1 cellular context compared by ENCODE assay signal in the genomic region with DNA sequence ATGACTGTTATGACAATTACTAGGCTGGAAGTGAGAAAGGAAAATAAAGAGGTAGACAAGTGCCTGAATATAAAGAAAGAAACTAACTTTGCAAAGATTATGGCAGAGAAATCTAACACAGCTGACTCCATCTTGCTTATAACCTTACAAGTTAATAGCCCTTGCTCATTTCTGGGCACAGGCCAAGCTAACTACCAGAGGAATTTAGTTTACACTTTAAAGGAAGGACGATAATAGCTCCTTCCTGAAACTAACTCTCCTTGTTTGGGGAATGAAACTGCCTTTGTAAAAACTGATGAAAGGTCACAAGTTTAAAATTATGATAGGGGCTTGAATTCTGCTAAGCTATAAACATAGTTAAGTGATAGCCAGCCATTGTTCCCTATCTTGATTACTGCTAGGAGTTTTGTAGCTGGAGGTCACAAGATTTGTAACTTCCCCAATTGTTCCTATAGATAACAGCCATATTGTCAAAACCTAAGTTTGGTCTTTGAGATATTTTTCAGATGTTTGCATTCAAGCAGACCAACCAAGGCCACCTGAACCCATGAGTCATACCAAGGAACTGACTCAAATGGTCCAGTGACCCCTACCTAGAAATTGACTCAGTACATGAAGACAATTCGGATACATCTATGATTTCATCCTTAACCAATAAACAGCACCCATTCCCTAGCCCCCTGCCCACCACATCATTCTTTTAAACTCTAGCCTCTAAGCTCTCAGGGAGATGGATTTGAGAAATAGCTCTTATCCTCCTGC.
TF ChIP-seq lines count a peak whose summit lies in the region.

No MANE protein-coding gene starts in this region.

TF ChIP-seq in GM12878, 131 proteins besides CTCF, POLR2A, EP300 and RAD21 (continued from another document and continues in another):
- TF ChIP-seq, protein P1, sequence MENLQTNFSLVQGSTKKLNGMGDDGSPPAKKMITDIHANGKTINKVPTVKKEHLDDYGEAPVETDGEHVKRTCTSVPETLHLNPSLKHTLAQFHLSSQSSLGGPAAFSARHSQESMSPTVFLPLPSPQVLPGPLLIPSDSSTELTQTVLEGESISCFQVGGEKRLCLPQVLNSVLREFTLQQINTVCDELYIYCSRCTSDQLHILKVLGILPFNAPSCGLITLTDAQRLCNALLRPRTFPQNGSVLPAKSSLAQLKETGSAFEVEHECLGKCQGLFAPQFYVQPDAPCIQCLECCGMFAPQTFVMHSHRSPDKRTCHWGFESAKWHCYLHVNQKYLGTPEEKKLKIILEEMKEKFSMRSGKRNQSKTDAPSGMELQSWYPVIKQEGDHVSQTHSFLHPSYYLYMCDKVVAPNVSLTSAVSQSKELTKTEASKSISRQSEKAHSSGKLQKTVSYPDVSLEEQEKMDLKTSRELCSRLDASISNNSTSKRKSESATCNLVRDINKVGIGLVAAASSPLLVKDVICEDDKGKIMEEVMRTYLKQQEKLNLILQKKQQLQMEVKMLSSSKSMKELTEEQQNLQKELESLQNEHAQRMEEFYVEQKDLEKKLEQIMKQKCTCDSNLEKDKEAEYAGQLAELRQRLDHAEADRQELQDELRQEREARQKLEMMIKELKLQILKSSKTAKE (IDR thresholded peaks at IDR 0.05; ENCODE audit: low read depth, poor library complexity, severe bottlenecking) = no peak
- TF ChIP-seq MYC (IDR thresholded peaks at IDR 0.05; ENCODE audit: insufficient read depth, insufficient read length, insufficient replicate concordance, low read length, severe bottlenecking) = no peak
- TF ChIP-seq, protein P2, sequence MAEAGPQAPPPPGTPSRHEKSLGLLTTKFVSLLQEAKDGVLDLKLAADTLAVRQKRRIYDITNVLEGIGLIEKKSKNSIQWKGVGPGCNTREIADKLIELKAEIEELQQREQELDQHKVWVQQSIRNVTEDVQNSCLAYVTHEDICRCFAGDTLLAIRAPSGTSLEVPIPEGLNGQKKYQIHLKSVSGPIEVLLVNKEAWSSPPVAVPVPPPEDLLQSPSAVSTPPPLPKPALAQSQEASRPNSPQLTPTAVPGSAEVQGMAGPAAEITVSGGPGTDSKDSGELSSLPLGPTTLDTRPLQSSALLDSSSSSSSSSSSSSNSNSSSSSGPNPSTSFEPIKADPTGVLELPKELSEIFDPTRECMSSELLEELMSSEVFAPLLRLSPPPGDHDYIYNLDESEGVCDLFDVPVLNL (IDR thresholded peaks at IDR 0.05; ENCODE audit: low read depth, low read length) = no peak
- TF ChIP-seq ZNF207 (IDR thresholded peaks at IDR 0.05; ENCODE audit: borderline replicate concordance) = no peak
- TF ChIP-seq ZNF384 (IDR thresholded peaks at IDR 0.05; ENCODE audit: borderline replicate concordance, low read depth, low read length) = no peak
- TF ChIP-seq MYB (IDR thresholded peaks at IDR 0.05; ENCODE audit: borderline replicate concordance, low read depth, low read length) = no peak
- TF ChIP-seq, protein P3, sequence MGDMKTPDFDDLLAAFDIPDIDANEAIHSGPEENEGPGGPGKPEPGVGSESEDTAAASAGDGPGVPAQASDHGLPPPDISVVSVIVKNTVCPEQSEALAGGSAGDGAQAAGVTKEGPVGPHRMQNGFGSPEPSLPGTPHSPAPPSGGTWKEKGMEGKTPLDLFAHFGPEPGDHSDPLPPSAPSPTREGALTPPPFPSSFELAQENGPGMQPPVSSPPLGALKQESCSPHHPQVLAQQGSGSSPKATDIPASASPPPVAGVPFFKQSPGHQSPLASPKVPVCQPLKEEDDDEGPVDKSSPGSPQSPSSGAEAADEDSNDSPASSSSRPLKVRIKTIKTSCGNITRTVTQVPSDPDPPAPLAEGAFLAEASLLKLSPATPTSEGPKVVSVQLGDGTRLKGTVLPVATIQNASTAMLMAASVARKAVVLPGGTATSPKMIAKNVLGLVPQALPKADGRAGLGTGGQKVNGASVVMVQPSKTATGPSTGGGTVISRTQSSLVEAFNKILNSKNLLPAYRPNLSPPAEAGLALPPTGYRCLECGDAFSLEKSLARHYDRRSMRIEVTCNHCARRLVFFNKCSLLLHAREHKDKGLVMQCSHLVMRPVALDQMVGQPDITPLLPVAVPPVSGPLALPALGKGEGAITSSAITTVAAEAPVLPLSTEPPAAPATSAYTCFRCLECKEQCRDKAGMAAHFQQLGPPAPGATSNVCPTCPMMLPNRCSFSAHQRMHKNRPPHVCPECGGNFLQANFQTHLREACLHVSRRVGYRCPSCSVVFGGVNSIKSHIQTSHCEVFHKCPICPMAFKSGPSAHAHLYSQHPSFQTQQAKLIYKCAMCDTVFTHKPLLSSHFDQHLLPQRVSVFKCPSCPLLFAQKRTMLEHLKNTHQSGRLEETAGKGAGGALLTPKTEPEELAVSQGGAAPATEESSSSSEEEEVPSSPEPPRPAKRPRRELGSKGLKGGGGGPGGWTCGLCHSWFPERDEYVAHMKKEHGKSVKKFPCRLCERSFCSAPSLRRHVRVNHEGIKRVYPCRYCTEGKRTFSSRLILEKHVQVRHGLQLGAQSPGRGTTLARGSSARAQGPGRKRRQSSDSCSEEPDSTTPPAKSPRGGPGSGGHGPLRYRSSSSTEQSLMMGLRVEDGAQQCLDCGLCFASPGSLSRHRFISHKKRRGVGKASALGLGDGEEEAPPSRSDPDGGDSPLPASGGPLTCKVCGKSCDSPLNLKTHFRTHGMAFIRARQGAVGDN (IDR thresholded peaks at IDR 0.05) = 0 out of 2 replicates have a peak, but pooled peaks have one; percentile 45
- no peak for TF ChIP-seq ZSCAN29 (IDR thresholded peaks at IDR 0.05)
- TF ChIP-seq REST (IDR thresholded peaks at IDR 0.05; ENCODE audit: low read depth, low read length) = no peak
- TF ChIP-seq NR2C1 (IDR thresholded peaks at IDR 0.05) = no peak
- no peak for TF ChIP-seq NRF1 (conservative IDR thresholded peaks at IDR 0.05; ENCODE audit: low read depth, low read length)
- TF ChIP-seq KAT2A (conservative IDR thresholded peaks at IDR 0.05; ENCODE audit: control insufficient read depth, low read depth, low read length) = no peak
- no peak for TF ChIP-seq KDM1A (IDR thresholded peaks at IDR 0.05; ENCODE audit: borderline replicate concordance)
- no peak for TF ChIP-seq NBN (IDR thresholded peaks at IDR 0.05)
- TF ChIP-seq TCF7 (IDR thresholded peaks at IDR 0.05; ENCODE audit: borderline replicate concordance) = no peak
- no peak for TF ChIP-seq CREM (IDR thresholded peaks at IDR 0.05; ENCODE audit: low read depth)
- no peak for TF ChIP-seq RBBP5 (conservative IDR thresholded peaks at IDR 0.05)
- no peak for TF ChIP-seq CEBPB (IDR thresholded peaks at IDR 0.05; ENCODE audit: borderline replicate concordance in 1 of 2, low read depth in 2 of 2, low read length in 2 of 2)
- no peak for TF ChIP-seq YBX1 (IDR thresholded peaks at IDR 0.05)
- no peak for TF ChIP-seq SP1 (IDR thresholded peaks at IDR 0.05; ENCODE audit: low read depth, low read length)
- 0 out of 4 replicates have a peak, but pooled peaks of 1 of the 2 experiments have one; percentile 13 for TF ChIP-seq IKZF2 (IDR thresholded peaks at IDR 0.05)
- no peak for TF ChIP-seq SUPT20H (IDR thresholded peaks at IDR 0.05; ENCODE audit: borderline replicate concordance, control insufficient read depth, low read depth, low read length)
- no peak for TF ChIP-seq RB1 (IDR thresholded peaks at IDR 0.05; ENCODE audit: borderline replicate concordance)
- TF ChIP-seq CREB1 (IDR thresholded peaks at IDR 0.05; ENCODE audit: low read depth) = no peak
- TF ChIP-seq GATAD2B (conservative IDR thresholded peaks at IDR 0.05; ENCODE audit: low read depth) = no peak
- no peak for TF ChIP-seq IRF5 (IDR thresholded peaks at IDR 0.05; ENCODE audit: borderline replicate concordance)
- TF ChIP-seq ZNF217 (IDR thresholded peaks at IDR 0.05) = no peak
- TF ChIP-seq LARP7 (IDR thresholded peaks at IDR 0.05) = no peak
- TF ChIP-seq, protein P4, sequence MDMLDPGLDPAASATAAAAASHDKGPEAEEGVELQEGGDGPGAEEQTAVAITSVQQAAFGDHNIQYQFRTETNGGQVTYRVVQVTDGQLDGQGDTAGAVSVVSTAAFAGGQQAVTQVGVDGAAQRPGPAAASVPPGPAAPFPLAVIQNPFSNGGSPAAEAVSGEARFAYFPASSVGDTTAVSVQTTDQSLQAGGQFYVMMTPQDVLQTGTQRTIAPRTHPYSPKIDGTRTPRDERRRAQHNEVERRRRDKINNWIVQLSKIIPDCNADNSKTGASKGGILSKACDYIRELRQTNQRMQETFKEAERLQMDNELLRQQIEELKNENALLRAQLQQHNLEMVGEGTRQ (IDR thresholded peaks at IDR 0.05; ENCODE audit: borderline replicate concordance, low read depth, low read length) = no peak
- TF ChIP-seq POU2F2 (IDR thresholded peaks at IDR 0.05; ENCODE audit: borderline replicate concordance, low read depth, low read length) = no peak
- no peak for TF ChIP-seq KLF5 (IDR thresholded peaks at IDR 0.05; ENCODE audit: partially characterized antibody)
- TF ChIP-seq, protein P5, sequence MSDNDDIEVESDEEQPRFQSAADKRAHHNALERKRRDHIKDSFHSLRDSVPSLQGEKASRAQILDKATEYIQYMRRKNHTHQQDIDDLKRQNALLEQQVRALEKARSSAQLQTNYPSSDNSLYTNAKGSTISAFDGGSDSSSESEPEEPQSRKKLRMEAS (IDR thresholded peaks at IDR 0.05; ENCODE audit: low read depth, low read length) = no peak
- TF ChIP-seq NR2F1 (conservative IDR thresholded peaks at IDR 0.05) = peak; percentile 66; the same call in 1 of the 2 replicates
- TF ChIP-seq RELB (IDR thresholded peaks at IDR 0.05; ENCODE audit: low read depth) = no peak
- no peak for TF ChIP-seq SPI1 (IDR thresholded peaks at IDR 0.05; ENCODE audit: borderline replicate concordance, insufficient read depth, low read depth, low read length)
- peak; percentile 52 for TF ChIP-seq JUNB (IDR thresholded peaks at IDR 0.05)
- TF ChIP-seq, protein P6, sequence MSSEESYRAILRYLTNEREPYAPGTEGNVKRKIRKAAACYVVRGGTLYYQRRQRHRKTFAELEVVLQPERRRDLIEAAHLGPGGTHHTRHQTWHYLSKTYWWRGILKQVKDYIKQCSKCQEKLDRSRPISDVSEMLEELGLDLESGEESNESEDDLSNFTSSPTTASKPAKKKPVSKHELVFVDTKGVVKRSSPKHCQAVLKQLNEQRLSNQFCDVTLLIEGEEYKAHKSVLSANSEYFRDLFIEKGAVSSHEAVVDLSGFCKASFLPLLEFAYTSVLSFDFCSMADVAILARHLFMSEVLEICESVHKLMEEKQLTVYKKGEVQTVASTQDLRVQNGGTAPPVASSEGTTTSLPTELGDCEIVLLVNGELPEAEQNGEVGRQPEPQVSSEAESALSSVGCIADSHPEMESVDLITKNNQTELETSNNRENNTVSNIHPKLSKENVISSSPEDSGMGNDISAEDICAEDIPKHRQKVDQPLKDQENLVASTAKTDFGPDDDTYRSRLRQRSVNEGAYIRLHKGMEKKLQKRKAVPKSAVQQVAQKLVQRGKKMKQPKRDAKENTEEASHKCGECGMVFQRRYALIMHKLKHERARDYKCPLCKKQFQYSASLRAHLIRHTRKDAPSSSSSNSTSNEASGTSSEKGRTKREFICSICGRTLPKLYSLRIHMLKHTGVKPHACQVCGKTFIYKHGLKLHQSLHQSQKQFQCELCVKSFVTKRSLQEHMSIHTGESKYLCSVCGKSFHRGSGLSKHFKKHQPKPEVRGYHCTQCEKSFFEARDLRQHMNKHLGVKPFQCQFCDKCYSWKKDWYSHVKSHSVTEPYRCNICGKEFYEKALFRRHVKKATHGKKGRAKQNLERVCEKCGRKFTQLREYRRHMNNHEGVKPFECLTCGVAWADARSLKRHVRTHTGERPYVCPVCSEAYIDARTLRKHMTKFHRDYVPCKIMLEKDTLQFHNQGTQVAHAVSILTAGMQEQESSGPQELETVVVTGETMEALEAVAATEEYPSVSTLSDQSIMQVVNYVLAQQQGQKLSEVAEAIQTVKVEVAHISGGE (CRISPR knock-in tag; IDR thresholded peaks at IDR 0.05) = no peak
